8 cellular contexts compared by ENCODE assay signal in genomic region chr11:27473017-27473406, GRCh38. TPM values are rescaled to one million over a fixed set of nuclear protein-coding genes. Genes with fewer than 3 reads are reported as not detected.
DNase-seq lines count a peak whose midpoint lies in the region; TF ChIP-seq lines count a peak whose summit lies in the region.

No MANE protein-coding gene starts in this region.

- peaks cover 0 to 28% (median 14%) of the 10 kb centered on the region in 11 experiments; a peak in 13 of 22 replicates for H3K27me3 ChIP-seq in BLaER1 treated with 17β-estradiol and CSF1 and Interleukin-3, amounts not matched to agents 10 nM and 100 nM
- H3K27me3 ChIP-seq in esophagus muscularis mucosa, result no peaks in the 10 kb centered on the region
- no peaks in the 10 kb centered on the region for H3K27me3 ChIP-seq in neural progenitor cell

- H3K36me3 Mint-ChIP-seq in neural progenitor cell, result peaks cover 1% of the 10 kb centered on the region

- no peak for TF ChIP-seq EP300 in esophagus muscularis mucosa (IDR thresholded peaks at IDR 0.05)

- peak overlapping the region in 3 of 10 experiments; percentile 78 to 85 (median 80); a peak in 3 of 20 replicates for H3K4me3 ChIP-seq in BLaER1 treated with 17β-estradiol and CSF1 and Interleukin-3, amounts not matched to agents 10 nM and 100 nM
- H3K4me3 ChIP-seq in esophagus muscularis mucosa (peak overlapping the region; percentile 85 to 96 (median 96)), neural progenitor cell (peak overlapping the region; percentile 85)

- H3K27ac Mint-ChIP-seq in neural progenitor cell, result no peak overlapping the region

- H3K9me3 ChIP-seq in BLaER1 treated with 17β-estradiol and CSF1 and Interleukin-3, amounts not matched to agents 10 nM and 100 nM (replicated peaks in 1 of 11), result no peaks in the 10 kb centered on the region
- no peaks in the 10 kb centered on the region for H3K9me3 ChIP-seq in esophagus muscularis mucosa
- H3K9me3 ChIP-seq in neural progenitor cell (ENCODE audit: low read depth), result no peaks in the 10 kb centered on the region

- peak; percentile 23 for DNase-seq in RPMI7951 (ENCODE audit: low read depth)
- DNase-seq in esophagus muscularis mucosa (ENCODE audit: extremely low spot score), result no peak
- DNase-seq in neural progenitor cell (ENCODE audit: low spot score), result no peak
- no peak for DNase-seq in HUDEP-2 (lab: John Stamatoyannopoulos, UW; ENCODE audit: unreplicated experiment in 76 of 76)
- no peak for DNase-seq in activated effector memory CD4-positive, alpha-beta T cell treated with Interleukin-2 at 50 U/mL for 16 hours
- DNase-seq in central memory CD4-positive, alpha-beta T cell, result no peak
- no peak for DNase-seq in hepatic stellate cell (ENCODE audit: low spot score)

- H3K4me1 ChIP-seq in BLaER1 treated with 17β-estradiol and CSF1 and Interleukin-3, amounts not matched to agents 10 nM and 100 nM, result peaks cover 11 to 35% (median 23%) of the 10 kb centered on the region in 10 experiments
- H3K4me1 ChIP-seq in esophagus muscularis mucosa (peaks cover 20 to 43% (median 39%) of the 10 kb centered on the region in 4 donors), neural progenitor cell (peaks cover 20% of the 10 kb centered on the region)

- H4K20me1 ChIP-seq in BLaER1 treated with 17β-estradiol and CSF1 and Interleukin-3, amounts not matched to agents 10 nM and 100 nM, result peaks cover 0 to 6% (median 0%) of the 10 kb centered on the region in 11 experiments; a peak in 2 of 22 replicates
- H4K20me1 ChIP-seq in neural progenitor cell (ENCODE audit: low read depth), result peaks cover 38% of the 10 kb centered on the region

- H2AFZ ChIP-seq in neural progenitor cell (replicated peaks), result peak overlapping the region; percentile 4

- 9% methylated on average over 8 of the region's 9 CpGs for WGBS in esophagus muscularis mucosa

- no peak for TF ChIP-seq POLR2A in esophagus muscularis mucosa (IDR thresholded peaks at IDR 0.05; ENCODE audit: low read depth)

- TF ChIP-seq CTCF in esophagus muscularis mucosa (IDR thresholded peaks at IDR 0.05) (no peak), neural progenitor cell (IDR thresholded peaks at IDR 0.05) (no peak)

- H3K36me3 ChIP-seq in BLaER1 treated with 17β-estradiol and CSF1 and Interleukin-3, amounts not matched to agents 10 nM and 100 nM, result no peaks in the 10 kb centered on the region
- no peaks in the 10 kb centered on the region for H3K36me3 ChIP-seq in esophagus muscularis mucosa
- no peaks in the 10 kb centered on the region for H3K36me3 ChIP-seq in neural progenitor cell

- intact Hi-C loops in esophagus muscularis mucosa (cut with DNase I), result loop anchor here (2.0 kb wide), 1 partner anchor 110 kb away; the partner anchor contains the start of gene CCDC34

- H3F3A ChIP-seq in neural progenitor cell (ENCODE audit: low read depth), result peaks cover 12% of the 10 kb centered on the region

- H3K4me1 Mint-ChIP-seq in neural progenitor cell, result peaks cover 42% of the 10 kb centered on the region

- peaks cover 60% of the 10 kb centered on the region for H3K79me2 ChIP-seq in neural progenitor cell (ENCODE audit: low read depth)

- H3K27me3 Mint-ChIP-seq in neural progenitor cell (ENCODE audit: insufficient read depth, low read depth), result peaks cover 23% of the 10 kb centered on the region

- peaks cover 5% of the 10 kb centered on the region for H3K9me3 Mint-ChIP-seq in neural progenitor cell

- no peak overlapping the region for H3K9ac ChIP-seq in BLaER1 treated with 17β-estradiol and CSF1 and Interleukin-3, amounts not matched to agents 10 nM and 100 nM
- H3K9ac ChIP-seq in neural progenitor cell, result no peak overlapping the region

- peak overlapping the region; percentile 97 for H3K4me3 Mint-ChIP-seq in neural progenitor cell

- H3K27ac ChIP-seq in BLaER1 treated with 17β-estradiol and CSF1 and Interleukin-3, amounts not matched to agents 10 nM and 100 nM, result no peak overlapping the region
- peak overlapping the region; percentile 91 to 94 (median 92) for H3K27ac ChIP-seq in esophagus muscularis mucosa (replicated peaks in 1 of 4)
- H3K27ac ChIP-seq in neural progenitor cell, result no peak overlapping the region

- H3K4me2 ChIP-seq in BLaER1 treated with 17β-estradiol and CSF1 and Interleukin-3, amounts not matched to agents 10 nM and 100 nM, result peak overlapping the region in 7 of 11 experiments; percentile 92 to 99 (median 97); a peak in 7 of 22 replicates
- H3K4me2 ChIP-seq in neural progenitor cell, result peak overlapping the region; percentile 73

RNA-seq across cellular contexts. Expression of gene LGR4, which starts 0.4 kb away (rescaled TPM):
- 7.6 and 9.0 TPM in 2 replicates for total RNA-seq in RPMI7951 (2014; rRNA removed; shearing (Covaris generic))
- total RNA-seq in esophagus muscularis mucosa, result 10 to 100 TPM; 24.9 to 37.6 (median 27.6) TPM
- 219 and 274 TPM in 2 replicates for total RNA-seq in neural progenitor cell (ENCODE audit: low replicate concordance)

RNA-seq across cellular contexts. Expression of gene LIN7C, which starts 33.6 kb away (rescaled TPM):
- 47.3 and 49.3 TPM in 2 replicates for total RNA-seq in RPMI7951 (2014; rRNA removed; shearing (Covaris generic))
- total RNA-seq in esophagus muscularis mucosa (10 to 100 TPM; 33.2 to 46.3 (median 44.0) TPM), neural progenitor cell (ENCODE audit: low replicate concordance) (44.5 and 82.1 TPM in 2 replicates)

Comparison
In these comparisons a context has a peak if more than half of its experiments do, and no peak if none do; other contexts are left out.
1. H3K27ac ChIP-seq: peak in esophagus muscularis mucosa (4 of 4); none in BLaER1 treated with 17β-estradiol and CSF1 and Interleukin-3, amounts not matched to agents 10 nM and 100 nM (0 of 11) and neural progenitor cell (single experiment).